13 cellular contexts compared by ENCODE assay signal in genomic region chr1:53107570-53108322, GRCh38. TPM values are rescaled to one million over a fixed set of nuclear protein-coding genes. Genes with fewer than 3 reads are reported as not detected.
A peak's percentile ranks its signal among the peaks of the same experiment; 100 is the strongest.
DNase-seq lines count a peak whose midpoint lies in the region; TF ChIP-seq lines count a peak whose summit lies in the region.
"Had no signal": no experiment of that assay in that cellular context is flagged by ENCODE, and none has a peak within 500 bp of the region (broad histone marks: within the 10 kb centered on the region; RNA-seq: fewer than 3 reads in every experiment).

No MANE protein-coding gene starts in this region.

- peak overlapping the region; percentile 32 for H3K27ac ChIP-seq in smooth muscle cell (ENCODE audit: low read depth)
- no peak overlapping the region for H3K27ac ChIP-seq in right atrium auricular region
- H3K27ac ChIP-seq: BLaER1 had no signal

- H4K20me1 ChIP-seq in smooth muscle cell (ENCODE audit: low read depth), result no peaks in the 10 kb centered on the region
- H4K20me1 ChIP-seq: BLaER1 had no signal

- H3F3A ChIP-seq in smooth muscle cell (ENCODE audit: low read depth), result no peaks in the 10 kb centered on the region

- H3K9me3 ChIP-seq in smooth muscle cell (replicated peaks; ENCODE audit: low read depth) (peaks cover 4% of the 10 kb centered on the region), right atrium auricular region (no peaks in the 10 kb centered on the region)
- H3K9me3 ChIP-seq: BLaER1, Peyer's patch had no signal

- H3K4me1 Mint-ChIP-seq in activated T-helper 1 cell treated with anti-CD3 and anti-CD28 coated beads, Interleukin-12 subunit alpha, Interleukin-12 subunit beta, Interleukin-2, Interleukin-4 antibody, amounts not matched to agents 30 ng/mL and 10 ng/mL and 1 ng/mL, durations not matched to agents 14 hours and 24 hours and 36 hours (ENCODE audit: low read depth), result peaks cover 23% of the 10 kb centered on the region

- H3K9me3 Mint-ChIP-seq in activated T-helper 1 cell treated with anti-CD3 and anti-CD28 coated beads, Interleukin-12 subunit alpha, Interleukin-12 subunit beta, Interleukin-2, Interleukin-4 antibody, amounts not matched to agents 30 ng/mL and 10 ng/mL and 1 ng/mL, durations not matched to agents 14 hours and 24 hours and 36 hours, result peaks cover 6% of the 10 kb centered on the region

- intact Hi-C loops in activated T-helper 1 cell treated with anti-CD3 and anti-CD28 coated beads, Interleukin-12 subunit alpha, Interleukin-12 subunit beta, Interleukin-2, Interleukin-4 antibody, amounts not matched to agents 30 ng/mL and 10 ng/mL and 1 ng/mL, durations not matched to agents 14 hours and 24 hours and 36 hours (cut with micrococcal nuclease), result no loop called here

- no peak overlapping the region for H3K4me3 Mint-ChIP-seq in activated T-helper 1 cell treated with anti-CD3 and anti-CD28 coated beads, Interleukin-12 subunit alpha, Interleukin-12 subunit beta, Interleukin-2, Interleukin-4 antibody, amounts not matched to agents 30 ng/mL and 10 ng/mL and 1 ng/mL, durations not matched to agents 14 hours and 24 hours and 36 hours

- H3K79me2 ChIP-seq in smooth muscle cell (ENCODE audit: low read depth), result no peaks in the 10 kb centered on the region

- H3K4me1 ChIP-seq in smooth muscle cell (ENCODE audit: low read depth) (peaks cover 23% of the 10 kb centered on the region), right atrium auricular region (peaks cover 0 to 25% of the 10 kb centered on the region in 2 donors)

- H2AFZ ChIP-seq in smooth muscle cell (ENCODE audit: low read depth), result peak overlapping the region; percentile 9

- TF ChIP-seq CTCF in cardiac fibroblast (IDR thresholded peaks at IDR 0.05; ENCODE audit: low read depth, low read length), result no peak
- TF ChIP-seq CTCF in smooth muscle cell (IDR thresholded peaks at IDR 0.05; ENCODE audit: borderline replicate concordance, insufficient read depth, poor library complexity, severe bottlenecking), result no peak
- TF ChIP-seq CTCF in right atrium auricular region (IDR thresholded peaks at IDR 0.05), result no peak

- no peak overlapping the region for H3K4me3 ChIP-seq in cardiac fibroblast (replicated peaks in 1 of 2; ENCODE audit: low read depth in 2 of 2, low read length in 2 of 2)
- no peak overlapping the region for H3K4me3 ChIP-seq in smooth muscle cell
- no peak overlapping the region for H3K4me3 ChIP-seq in right atrium auricular region
- H3K4me3 ChIP-seq: BLaER1, Peyer's patch had no signal

- DNase-seq in NCI-H510A treated with DMSO at 0.1 percent for 48 hours (lab: John Stamatoyannopoulos, UW), result peak; percentile 37
- no peak for DNase-seq in NCI-H510A (lab: John Stamatoyannopoulos, UW)
- DNase-seq in NCI-H2196 treated with DMSO at 0.1 percent for 48 hours (lab: John Stamatoyannopoulos, UW; ENCODE audit: unreplicated experiment), result peak; percentile 46
- DNase-seq in cardiac fibroblast (ENCODE audit: low read depth in 2 of 2), result peak; percentile 75 to 90
- DNase-seq in smooth muscle cell (lab: John Stamatoyannopoulos, UW; ENCODE audit: unreplicated experiment), result no peak
- DNase-seq in right atrium auricular region (ENCODE audit: low spot score), result no peak
- no peak for DNase-seq in activated T-cell treated with anti-CD3 and anti-CD28 coated beads, Interleukin-2, amount 50 U/mL, for 1 hour
- no peak for DNase-seq in activated T-helper 1 cell treated with anti-CD3 and anti-CD28 coated beads, Interleukin-12 subunit alpha, Interleukin-12 subunit beta, Interleukin-2, Interleukin-4 antibody, amounts not matched to agents 30 ng/mL and 10 ng/mL and 1 ng/mL, durations not matched to agents 14 hours and 24 hours and 36 hours (ENCODE audit: low spot score)
- DNase-seq: kidney; Peyer's patch; stimulated activated CD8-positive, alpha-beta memory T cell treated with anti-CD3 and anti-CD28 coated beads, Interleukin-4, amount 100 ng/mL, for 48 hours had no signal

- peaks cover 4% of the 10 kb centered on the region for H3K27me3 Mint-ChIP-seq in activated T-helper 1 cell treated with anti-CD3 and anti-CD28 coated beads, Interleukin-12 subunit alpha, Interleukin-12 subunit beta, Interleukin-2, Interleukin-4 antibody, amounts not matched to agents 30 ng/mL and 10 ng/mL and 1 ng/mL, durations not matched to agents 14 hours and 24 hours and 36 hours (ENCODE audit: insufficient read depth)

- WGBS in smooth muscle cell (ENCODE audit: low lambda C conversion rate), result 39% methylated on average over 15 of the region's 15 CpGs

- H3K36me3 ChIP-seq in smooth muscle cell (ENCODE audit: low read depth), result no peaks in the 10 kb centered on the region
- H3K36me3 ChIP-seq in right atrium auricular region, result no peaks in the 10 kb centered on the region
- H3K36me3 ChIP-seq: BLaER1, Peyer's patch had no signal

- no peak overlapping the region for H3K27ac Mint-ChIP-seq in activated T-helper 1 cell treated with anti-CD3 and anti-CD28 coated beads, Interleukin-12 subunit alpha, Interleukin-12 subunit beta, Interleukin-2, Interleukin-4 antibody, amounts not matched to agents 30 ng/mL and 10 ng/mL and 1 ng/mL, durations not matched to agents 14 hours and 24 hours and 36 hours

- no peaks in the 10 kb centered on the region for H3K36me3 Mint-ChIP-seq in activated T-helper 1 cell treated with anti-CD3 and anti-CD28 coated beads, Interleukin-12 subunit alpha, Interleukin-12 subunit beta, Interleukin-2, Interleukin-4 antibody, amounts not matched to agents 30 ng/mL and 10 ng/mL and 1 ng/mL, durations not matched to agents 14 hours and 24 hours and 36 hours (ENCODE audit: low read depth)

- H3K27me3 ChIP-seq in smooth muscle cell (ENCODE audit: low read depth) (peaks cover 11% of the 10 kb centered on the region), right atrium auricular region (no peaks in the 10 kb centered on the region)
- H3K27me3 ChIP-seq: BLaER1, Peyer's patch had no signal

- peak overlapping the region; percentile 56 for H3K4me2 ChIP-seq in smooth muscle cell
- H3K4me2 ChIP-seq: BLaER1 had no signal

- H3K9ac ChIP-seq in smooth muscle cell (ENCODE audit: low read depth), result no peak overlapping the region
- H3K9ac ChIP-seq: BLaER1 had no signal

RNA-seq across cellular contexts. Expression of gene SLC1A7, which starts 34.7 kb away (rescaled TPM):
- not detected in 2 replicates for total RNA-seq in smooth muscle cell
- polyA plus RNA-seq in smooth muscle cell, result 0.05 and 0.53 TPM in 2 replicates
- under 1 TPM; 0.56 to 0.71 TPM for total RNA-seq in right atrium auricular region
- total RNA-seq in activated T-helper 1 cell treated with anti-CD3 and anti-CD28 coated beads, Interleukin-12 subunit alpha, Interleukin-12 subunit beta, Interleukin-2, Interleukin-4 antibody, amounts not matched to agents 30 ng/mL and 10 ng/mL and 1 ng/mL, durations not matched to agents 14 hours and 24 hours and 36 hours, result not detected in 2 replicates
- total RNA-seq: kidney, pulmonary artery endothelial cell had no signal

RNA-seq across cellular contexts. Expression of gene PODN, which starts 45.7 kb away (rescaled TPM):
- total RNA-seq in smooth muscle cell, result 0.27 TPM in 1 of 2 replicates, not detected in the other
- 0.45 and 1.1 TPM in 2 replicates for polyA plus RNA-seq in smooth muscle cell
- 10 to 100 TPM; 44.1 to 47.2 TPM for total RNA-seq in right atrium auricular region
- not detected in 2 replicates for total RNA-seq in activated T-helper 1 cell treated with anti-CD3 and anti-CD28 coated beads, Interleukin-12 subunit alpha, Interleukin-12 subunit beta, Interleukin-2, Interleukin-4 antibody, amounts not matched to agents 30 ng/mL and 10 ng/mL and 1 ng/mL, durations not matched to agents 14 hours and 24 hours and 36 hours

Comparison
In these comparisons a context has a peak if more than half of its experiments do, and no peak if none do; other contexts are left out.
1. DNase-seq: peak in NCI-H510A treated with DMSO at 0.1 percent for 48 hours (single experiment), NCI-H2196 treated with DMSO at 0.1 percent for 48 hours (single experiment) and cardiac fibroblast (2 of 2); none in NCI-H510A (single experiment), smooth muscle cell (single experiment), right atrium auricular region (single experiment), activated T-cell treated with anti-CD3 and anti-CD28 coated beads, Interleukin-2, amount 50 U/mL, for 1 hour (single experiment) and activated T-helper 1 cell treated with anti-CD3 and anti-CD28 coated beads, Interleukin-12 subunit alpha, Interleukin-12 subunit beta, Interleukin-2, Interleukin-4 antibody, amounts not matched to agents 30 ng/mL and 10 ng/mL and 1 ng/mL, durations not matched to agents 14 hours and 24 hours and 36 hours (single experiment).
2. RNA of gene PODN, which starts 45.7 kb away (total RNA-seq): 44.1 to 47.2 TPM in right atrium auricular region; 0.27 TPM in smooth muscle cell and not detected in activated T-helper 1 cell treated with anti-CD3 and anti-CD28 coated beads, Interleukin-12 subunit alpha, Interleukin-12 subunit beta, Interleukin-2, Interleukin-4 antibody, amounts not matched to agents 30 ng/mL and 10 ng/mL and 1 ng/mL, durations not matched to agents 14 hours and 24 hours and 36 hours; every median in the first group is over 10 times any median in the second.